In genomic region chr2:241849616-241850543, GRCh38 we compare ENCODE assay signal across 25 cellular contexts. TPM values are rescaled to one million over a fixed set of nuclear protein-coding genes. Genes with fewer than 3 reads are reported as not detected.
A peak's percentile ranks its signal among the peaks of the same experiment; 100 is the strongest.
DNase-seq lines count a peak whose midpoint lies in the region; ATAC-seq and TF ChIP-seq lines count a peak whose summit lies in the region.
"Had no signal": no experiment of that assay in that cellular context is flagged by ENCODE, and none has a peak within 500 bp of the region (broad histone marks: within the 10 kb centered on the region; RNA-seq: fewer than 3 reads in every experiment).

No MANE protein-coding gene starts in this region.

- H4K20me1 ChIP-seq in H9 (ENCODE audit: control insufficient read depth, insufficient read depth, insufficient read length), result no peaks in the 10 kb centered on the region

- H3T11ph ChIP-seq in H9 (ENCODE audit: low read length), result no peak overlapping the region

- H3K36me3 ChIP-seq in lower lobe of right lung, result no peaks in the 10 kb centered on the region
- H3K36me3 ChIP-seq: SJCRH30, stomach had no signal

- no peak overlapping the region for H2AFZ ChIP-seq in H9 (ENCODE audit: low read length)

- no peak for TF ChIP-seq CTCF in H9 (conservative IDR thresholded peaks at IDR 0.05)
- no peak for TF ChIP-seq CTCF in lower lobe of right lung (IDR thresholded peaks at IDR 0.05)

- H4K8ac ChIP-seq in H9 (replicated peaks; ENCODE audit: insufficient read length, low read depth, low read length), result no peak overlapping the region

- no peak overlapping the region for H2BK5ac ChIP-seq in H9 (ENCODE audit: insufficient read length, low read length)

- peak; percentile 15 for DNase-seq in stimulated activated CD4-positive, alpha-beta T cell treated with anti-CD3 and anti-CD28 coated beads, Interleukin-15, amount 100 ng/mL, for 24 hours
- no peak for DNase-seq in stimulated activated CD4-positive, alpha-beta T cell treated with anti-CD3 and anti-CD28 coated beads, Interleukin-4, amount 100 ng/mL, for 24 hours
- DNase-seq in H9 (peak; percentile 13), iPS-NIHi7 (ENCODE audit: extremely low spot score) (peak; percentile 17), ureter (ENCODE audit: low spot score) (peak; percentile 37), lower lobe of right lung (no peak)
- DNase-seq: activated CD4-positive, alpha-beta T cell treated with anti-CD3 and anti-CD28 coated beads for 48 hours; activated naive CD8-positive, alpha-beta T cell treated with anti-CD3 and anti-CD28 coated beads, Interleukin-2, amount 10 ng/mL, durations not matched to agents 7 days and 5 days; activated T-cell treated with anti-CD3 and anti-CD28 coated beads, Interleukin-2, amount 50 U/mL, for 1 hour; cortex of kidney; EL; foreskin melanocyte; NCI-H1092 treated with DMSO at 0.1 percent for 48 hours; NCI-H526 treated with DMSO at 0.1 percent for 48 hours; nucleus accumbens; SJCRH30; T1000 had no signal

- peaks cover 0 to 4% of the 10 kb centered on the region in 2 experiments; a peak in 1 of 5 replicates for H3K9me3 Mint-ChIP-seq in H9
- H3K9me3 Mint-ChIP-seq: activated naive CD8-positive, alpha-beta T cell treated with anti-CD3 and anti-CD28 coated beads, Interleukin-2, amount 10 ng/mL, durations not matched to agents 7 days and 5 days had no signal

- no peaks in the 10 kb centered on the region for H3K79me1 ChIP-seq in H9 (ENCODE audit: insufficient read depth, low read depth, low read length, poor library complexity, severe bottlenecking)

- no peak overlapping the region for H2BK20ac ChIP-seq in H9 (ENCODE audit: low read depth, low read length, poor library complexity, severe bottlenecking)

- no peaks in the 10 kb centered on the region for H3K23me2 ChIP-seq in H9 (ENCODE audit: insufficient read length, low read depth, low read length, poor library complexity, severe bottlenecking)

- H3K27ac Mint-ChIP-seq in H9, result no peak overlapping the region; a peak in 1 of 7 replicates
- H3K27ac Mint-ChIP-seq: activated naive CD8-positive, alpha-beta T cell treated with anti-CD3 and anti-CD28 coated beads, Interleukin-2, amount 10 ng/mL, durations not matched to agents 7 days and 5 days; brain had no signal

- H3K4me3 ChIP-seq in lower lobe of right lung, result no peak overlapping the region
- H3K4me3 ChIP-seq: SJCRH30, stomach had no signal

- no peak overlapping the region for H3K9ac ChIP-seq in H9 (ENCODE audit: extremely low read depth, insufficient read length, low read length)

- H3K4me2 ChIP-seq in H9 (ENCODE audit: insufficient read depth, insufficient read length, low read length), result no peak overlapping the region

- H3K14ac ChIP-seq in H9 (ENCODE audit: insufficient read depth, low read length), result no peak overlapping the region

- peaks cover 25% of the 10 kb centered on the region for H3K27me3 Mint-ChIP-seq in H9 (ENCODE audit: low read depth)
- H3K27me3 Mint-ChIP-seq: activated naive CD8-positive, alpha-beta T cell treated with anti-CD3 and anti-CD28 coated beads, Interleukin-2, amount 10 ng/mL, durations not matched to agents 7 days and 5 days; brain had no signal

- no peaks in the 10 kb centered on the region for H3K79me2 ChIP-seq in H9 (ENCODE audit: insufficient read depth, low read length)

- no peaks in the 10 kb centered on the region for H3K36me3 Mint-ChIP-seq in H9 (ENCODE audit: insufficient read depth in 1 of 3, low read depth in 3 of 3)
- H3K36me3 Mint-ChIP-seq: activated naive CD8-positive, alpha-beta T cell treated with anti-CD3 and anti-CD28 coated beads, Interleukin-2, amount 10 ng/mL, durations not matched to agents 7 days and 5 days; brain had no signal

- no peak overlapping the region for H3K4ac ChIP-seq in H9 (ENCODE audit: low read depth, low read length)

- H3K4me3 Mint-ChIP-seq in H9, result no peak overlapping the region
- H3K4me3 Mint-ChIP-seq: activated naive CD8-positive, alpha-beta T cell treated with anti-CD3 and anti-CD28 coated beads, Interleukin-2, amount 10 ng/mL, durations not matched to agents 7 days and 5 days; brain had no signal

- H3K27me3 ChIP-seq in H9 (ENCODE audit: insufficient read depth, low read length) (peaks cover 2% of the 10 kb centered on the region; the same call in 1 of the 2 replicates), lower lobe of right lung (ENCODE audit: low read depth) (peaks cover 9% of the 10 kb centered on the region)

- H2BK15ac ChIP-seq in H9 (ENCODE audit: low read depth, low read length), result no peak overlapping the region

- no peak for ATAC-seq in lower lobe of right lung
- no peak for ATAC-seq in GM19324 (IDR thresholded peaks at IDR 0.05; ENCODE audit: low FRiP score, unreplicated experiment)
- ATAC-seq in esophagus mucosa, result no peak

- no peak overlapping the region for H3K18ac ChIP-seq in H9 (ENCODE audit: insufficient read length, low read depth, low read length)

- H2BK12ac ChIP-seq in H9 (ENCODE audit: insufficient read length, low read depth, low read length), result no peak overlapping the region

- H3K4me1 Mint-ChIP-seq in H9, result peaks cover 0 to 5% of the 10 kb centered on the region in 2 experiments; a peak in 1 of 4 replicates

- H3K4me1 ChIP-seq in H9 (ENCODE audit: insufficient read depth, low read length), result no peaks in the 10 kb centered on the region
- H3K4me1 ChIP-seq in lower lobe of right lung, result peaks cover 3% of the 10 kb centered on the region

- H4K5ac ChIP-seq in H9 (ENCODE audit: insufficient read length, low read depth, low read length), result no peak overlapping the region

- no peak overlapping the region for H3K27ac ChIP-seq in H9 (ENCODE audit: insufficient read length, low read depth, low read length)
- no peak overlapping the region for H3K27ac ChIP-seq in lower lobe of right lung
- H3K27ac ChIP-seq: epithelial cell of prostate, SJCRH30, stomach had no signal

- no peak overlapping the region for H2AK5ac ChIP-seq in H9 (ENCODE audit: insufficient read length, low read length)

- H3K9me3 ChIP-seq in H9 (ENCODE audit: control insufficient read depth, low read depth, low read length) (no peaks in the 10 kb centered on the region), lower lobe of right lung (no peaks in the 10 kb centered on the region)
- H3K9me3 ChIP-seq: SJCRH30, stomach had no signal

- intact Hi-C loops in lower lobe of right lung (cut with DNase I), result no loop called here

- no peak overlapping the region for H3K23ac ChIP-seq in H9 (ENCODE audit: insufficient read length, low read depth, low read length)

- no peak overlapping the region for H2BK120ac ChIP-seq in H9 (ENCODE audit: low read depth, low read length, poor library complexity, severe bottlenecking)

- no peak overlapping the region for H3K56ac ChIP-seq in H9 (ENCODE audit: insufficient read length, low read depth, low read length)

- WGBS in H9 (ENCODE audit: extremely low coverage, insufficient read length, low lambda C conversion rate), result no CpG with 5 or more reads among the region's 16 CpGs

- H4K91ac ChIP-seq in H9 (ENCODE audit: insufficient read length, low read depth, low read length), result no peak overlapping the region

RNA-seq across cellular contexts. Expression of gene PDCD1, which starts 8.8 kb away (rescaled TPM):
- total RNA-seq in H9 (2021) (1.4 and 1.6 TPM in 2 replicates), ureter (0.57 TPM), lower lobe of right lung (1.4 TPM), esophagus mucosa (0.20 TPM)
- total RNA-seq: HT1080, LHCN-M2 had no signal

RNA-seq across cellular contexts. Expression of gene RTP5, which starts 19.6 kb away (rescaled TPM):
- total RNA-seq in H9 (2021), result not detected in 2 replicates
- 0.21 TPM for total RNA-seq in ureter
- total RNA-seq in lower lobe of right lung, result not detected
- not detected for total RNA-seq in esophagus mucosa
- total RNA-seq: HT1080, LHCN-M2, right cardiac atrium, SJCRH30 had no signal

RNA-seq across cellular contexts. Expression of gene NEU4, which starts 40.9 kb away (rescaled TPM):
- total RNA-seq in H9 (2021) (0.42 and 0.70 TPM in 2 replicates), ureter (0.49 TPM), lower lobe of right lung (not detected), esophagus mucosa (not detected)
- total RNA-seq: HT1080, LHCN-M2 had no signal

Comparison
In these comparisons a context has a peak if more than half of its experiments do, and no peak if none do; other contexts are left out.
1. DNase-seq: peak in stimulated activated CD4-positive, alpha-beta T cell treated with anti-CD3 and anti-CD28 coated beads, Interleukin-15, amount 100 ng/mL, for 24 hours (single experiment), H9 (single experiment), iPS-NIHi7 (single experiment) and ureter (single experiment); none in stimulated activated CD4-positive, alpha-beta T cell treated with anti-CD3 and anti-CD28 coated beads, Interleukin-4, amount 100 ng/mL, for 24 hours (single experiment) and lower lobe of right lung (single experiment).